ENCODE assay signal across 17 cellular contexts in the genomic region with DNA sequence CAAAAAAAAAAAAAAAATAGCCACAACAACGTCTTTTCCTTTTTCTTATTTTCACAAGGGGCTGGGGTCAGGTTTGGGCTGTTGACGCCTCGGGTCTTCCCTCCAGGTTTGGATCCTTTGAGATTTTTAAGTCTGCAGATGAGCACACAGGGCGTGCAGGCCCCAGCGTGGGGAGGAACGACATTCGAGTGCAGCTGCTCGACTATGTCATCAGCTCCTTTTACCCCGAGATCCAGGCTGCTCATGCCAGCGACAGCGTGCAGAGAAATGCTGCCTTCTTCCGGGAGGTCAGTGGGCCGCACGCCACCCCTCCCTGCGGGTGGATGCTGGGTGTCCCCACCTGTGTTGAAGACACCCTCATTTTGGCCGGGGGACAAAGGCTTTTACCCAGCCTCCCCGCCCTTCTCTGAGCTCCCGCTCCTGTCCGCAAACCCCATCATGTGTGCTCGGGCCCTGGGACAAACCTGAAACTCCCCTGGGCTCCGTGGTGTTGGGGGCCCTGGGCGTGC. TPM values are rescaled to one million over a fixed set of nuclear protein-coding genes. Genes with fewer than 3 reads are reported as not detected.
"Had no signal": no experiment of that assay in that cellular context is flagged by ENCODE, and none has a peak within 500 bp of the region (broad histone marks: within the 10 kb centered on the region; RNA-seq: fewer than 3 reads in every experiment).

No MANE protein-coding gene starts in this region.

- H3K4me1 ChIP-seq: colonic mucosa, foreskin keratinocyte had no signal

- H3K9me3 Mint-ChIP-seq: naive thymus-derived CD8-positive, alpha-beta T cell had no signal

- ATAC-seq: foreskin keratinocyte; naive thymus-derived CD8-positive, alpha-beta T cell had no signal

- H3K9me3 ChIP-seq: colonic mucosa, left ventricle myocardium inferior, right atrium auricular region, sigmoid colon had no signal

- DNase-seq: colonic mucosa; dermis blood vessel endothelial cell; foreskin keratinocyte; head of caudate nucleus; left cardiac atrium; left ventricle myocardium inferior; mesendoderm; sigmoid colon; small intestine; stimulated activated CD4-positive, alpha-beta T cell treated with anti-CD3 and anti-CD28 coated beads, Interleukin-2, amount 100 ng/mL, for 48 hours; stimulated activated naive CD4-positive, alpha-beta T cell treated with Interleukin-2 at 50 U/mL for 16 hours; trophoblast cell had no signal

- H3K4me3 Mint-ChIP-seq: naive thymus-derived CD8-positive, alpha-beta T cell had no signal

- H3K27ac ChIP-seq: colonic mucosa, foreskin keratinocyte, hepatocyte, left ventricle myocardium inferior, right atrium auricular region, sigmoid colon had no signal

- H3K27me3 Mint-ChIP-seq: naive thymus-derived CD8-positive, alpha-beta T cell had no signal

- FAIRE-seq: kidney, small intestine had no signal

- H2AFZ ChIP-seq: hepatocyte had no signal

- H3K27me3 ChIP-seq: colonic mucosa, foreskin keratinocyte, hepatocyte, right atrium auricular region, sigmoid colon had no signal

- H3K4me2 ChIP-seq: hepatocyte had no signal

- H3K4me3 ChIP-seq: colonic mucosa, hepatocyte, left ventricle myocardium inferior, lung, right atrium auricular region, sigmoid colon had no signal

RNA-seq across cellular contexts. Expression of a gene that starts 38.0 kb away (rescaled TPM):
- total RNA-seq: colonic mucosa had no signal
- polyA plus RNA-seq: naive thymus-derived CD8-positive, alpha-beta T cell had no signal
